Comparison of ENCODE assay signal across 26 cellular contexts in genomic region chr9:127380479-127380878, GRCh38.
"Had no signal": no experiment of that assay in that cellular context is flagged by ENCODE, and none has a peak within 500 bp of the region (broad histone marks: within the 10 kb centered on the region; RNA-seq: fewer than 3 reads in every experiment).

No MANE protein-coding gene starts in this region.

- DNase-seq: activated CD4-positive, alpha-beta memory T cell treated with anti-CD3 and anti-CD28 coated beads, Interleukin-2, amount 10 ng/mL, durations not matched to agents 7 days and 5 days; activated CD4-positive, alpha-beta T cell treated with anti-CD3 and anti-CD28 coated beads, Interleukin-2, amount 10 ng/mL, durations not matched to agents 24 days and 14 days; activated CD4-positive, CD25-positive, alpha-beta regulatory T cell treated with anti-CD3 and anti-CD28 coated beads, Interleukin-2, amount 50 U/mL, for 72 hours; activated T-cell treated with anti-CD3 and anti-CD28 coated beads, Interleukin-2, amount 50 U/mL, for 48 hours; anterior cingulate cortex; colonic mucosa; effector CD8-positive, alpha-beta T cell; esophagus squamous epithelium; islet precursor cell; left ventricle myocardium inferior; mesendoderm; natural killer cell; posterior cingulate gyrus; right cardiac atrium; spleen; stimulated activated naive CD4-positive, alpha-beta T cell; tibial artery had no signal

- H3K9me3 Mint-ChIP-seq: activated CD4-positive, alpha-beta memory T cell treated with anti-CD3 and anti-CD28 coated beads, Interleukin-2, amount 10 ng/mL, durations not matched to agents 7 days and 5 days; central memory CD8-positive, alpha-beta T cell; natural killer cell had no signal

- H3K36me3 ChIP-seq: colonic mucosa, esophagus squamous epithelium, gastroesophageal sphincter, left ventricle myocardium inferior, spleen, suprapubic skin had no signal

- H3K79me2 ChIP-seq: hepatocyte had no signal

- H3K36me3 Mint-ChIP-seq: natural killer cell had no signal

- H3K27ac ChIP-seq: colonic mucosa, epithelial cell of prostate, esophagus squamous epithelium, gastroesophageal sphincter, hepatocyte, left ventricle myocardium inferior, spleen, suprapubic skin, tibial artery, VCaP had no signal

- H3K4me3 ChIP-seq: colonic mucosa, esophagus squamous epithelium, gastroesophageal sphincter, hepatocyte, left ventricle myocardium inferior, lung, spleen, suprapubic skin, tibial artery had no signal

- H2AFZ ChIP-seq: hepatocyte had no signal

- H3K27me3 ChIP-seq: colonic mucosa, esophagus squamous epithelium, gastroesophageal sphincter, hepatocyte, suprapubic skin, tibial artery had no signal

- H3K4me1 ChIP-seq: colonic mucosa, esophagus squamous epithelium, gastroesophageal sphincter, left ventricle myocardium inferior, spleen, suprapubic skin, tibial artery had no signal

- H3K9me3 ChIP-seq: colonic mucosa, suprapubic skin had no signal

- ATAC-seq: gastroesophageal sphincter, natural killer cell, right cardiac atrium had no signal

- H3K4me1 Mint-ChIP-seq: activated CD4-positive, alpha-beta memory T cell treated with anti-CD3 and anti-CD28 coated beads, Interleukin-2, amount 10 ng/mL, durations not matched to agents 7 days and 5 days; activated CD4-positive, alpha-beta T cell treated with anti-CD3 and anti-CD28 coated beads, Interleukin-2, amount 10 ng/mL, durations not matched to agents 24 days and 14 days; central memory CD8-positive, alpha-beta T cell; natural killer cell had no signal

- H3K4me2 ChIP-seq: hepatocyte had no signal

- H3K4me3 Mint-ChIP-seq: activated CD4-positive, alpha-beta memory T cell treated with anti-CD3 and anti-CD28 coated beads, Interleukin-2, amount 10 ng/mL, durations not matched to agents 7 days and 5 days; activated CD4-positive, alpha-beta T cell treated with anti-CD3 and anti-CD28 coated beads, Interleukin-2, amount 10 ng/mL, durations not matched to agents 24 days and 14 days; activated naive CD8-positive, alpha-beta T cell; central memory CD8-positive, alpha-beta T cell; natural killer cell had no signal

- H3K27ac Mint-ChIP-seq: activated CD4-positive, alpha-beta memory T cell treated with anti-CD3 and anti-CD28 coated beads, Interleukin-2, amount 10 ng/mL, durations not matched to agents 7 days and 5 days; activated CD4-positive, alpha-beta T cell treated with anti-CD3 and anti-CD28 coated beads, Interleukin-2, amount 10 ng/mL, durations not matched to agents 24 days and 14 days; activated naive CD8-positive, alpha-beta T cell; activated T-helper 2 cell treated with anti-CD3 and anti-CD28 coated beads, Interferon-gamma antibody, Interleukin-2, Interleukin-4, amounts not matched to agents 10 μg/mL and 5 μg/mL and 100 μg/mL, durations not matched to agents 14 hours and 24 hours and 36 hours; natural killer cell had no signal
